Comparison of ENCODE assay signal across 23 cellular contexts in genomic region chr14:105436891-105437722, GRCh38. TPM values are rescaled to one million over a fixed set of nuclear protein-coding genes. Genes with fewer than 3 reads are reported as not detected.
DNase-seq lines count a peak whose midpoint lies in the region; ATAC-seq, FAIRE-seq and TF ChIP-seq lines count a peak whose summit lies in the region.
"Had no signal": no experiment of that assay in that cellular context is flagged by ENCODE, and none has a peak within 500 bp of the region (broad histone marks: within the 10 kb centered on the region; RNA-seq: fewer than 3 reads in every experiment).

No MANE protein-coding gene starts in this region.

- no peaks in the 10 kb centered on the region for H3K9me3 Mint-ChIP-seq in memory B cell
- H3K9me3 Mint-ChIP-seq: activated CD8-positive, alpha-beta T cell treated with anti-CD3 and anti-CD28 coated beads for 36 hours; activated naive CD4-positive, alpha-beta T cell treated with anti-CD3 and anti-CD28 coated beads, Interleukin-2, amount 50 U/mL, for 72 hours; naive thymus-derived CD8-positive, alpha-beta T cell; WTC11 had no signal

- H3K9me3 ChIP-seq in OCI-LY7 (ENCODE audit: low read length) = peaks cover 15% of the 10 kb centered on the region
- H3K9me3 ChIP-seq: body of pancreas, uterus had no signal

- H3K4me3 ChIP-seq in OCI-LY7 (ENCODE audit: low read depth, low read length, poor library complexity, severe bottlenecking) = no peak overlapping the region
- H3K4me3 ChIP-seq: body of pancreas, uterus had no signal

- peak overlapping the region; percentile 65 for H3K27ac Mint-ChIP-seq in memory B cell
- H3K27ac Mint-ChIP-seq: activated CD8-positive, alpha-beta T cell treated with anti-CD3 and anti-CD28 coated beads for 36 hours had no signal

- CTCF ChIA-PET in OCI-LY7 (lab: Charles Lee; ENCODE audit: unreplicated experiment) = no interaction called here

- no peak for TF ChIP-seq POLR2A in GM12891 (IDR thresholded peaks at IDR 0.05; ENCODE audit: low read depth, low read length)

- ATAC-seq in memory B cell (ENCODE audit: low read depth) (peak; percentile 88), HG03039 (IDR thresholded peaks at IDR 0.05; ENCODE audit: unreplicated experiment) (no peak), HG03565 (IDR thresholded peaks at IDR 0.05; ENCODE audit: unreplicated experiment) (no peak)
- ATAC-seq: activated CD8-positive, alpha-beta T cell treated with anti-CD3 and anti-CD28 coated beads for 36 hours; activated naive CD4-positive, alpha-beta T cell treated with anti-CD3 and anti-CD28 coated beads, Interleukin-2, amount 50 U/mL, for 72 hours; body of pancreas; naive thymus-derived CD8-positive, alpha-beta T cell; WTC11 had no signal

- no peak for FAIRE-seq in GM12891 (lab: Jason Lieb, UNC)
- FAIRE-seq: HTR-8/SVneo, kidney had no signal

- H3K4me1 Mint-ChIP-seq in memory B cell = peaks cover 4% of the 10 kb centered on the region

- intact Hi-C loops in OCI-LY7 (cut with micrococcal nuclease; ENCODE audit: unreplicated experiment) = no loop called here

- POLR2A ChIA-PET in OCI-LY7 (lab: Charles Lee) = no interaction called here

- no peaks in the 10 kb centered on the region for H3K27me3 Mint-ChIP-seq in memory B cell
- H3K27me3 Mint-ChIP-seq: activated CD8-positive, alpha-beta T cell treated with anti-CD3 and anti-CD28 coated beads for 36 hours; naive thymus-derived CD8-positive, alpha-beta T cell had no signal

- no peaks in the 10 kb centered on the region for H3K4me1 ChIP-seq in OCI-LY7 (ENCODE audit: insufficient read depth, low read length, poor library complexity, severe bottlenecking)
- H3K4me1 ChIP-seq: body of pancreas, uterus had no signal

- H3K79me2 ChIP-seq in OCI-LY7 (ENCODE audit: insufficient read depth, low read depth, low read length) = peaks cover 56% of the 10 kb centered on the region

- no TSS peak for BruUV-seq in OCI-LY7 (replicated peaks; lab: Mats Ljungman, UMichigan)

- no peak for TF ChIP-seq CTCF in OCI-LY7 (conservative IDR thresholded peaks at IDR 0.05; ENCODE audit: low read length)

- no peak overlapping the region for H2AFZ ChIP-seq in OCI-LY7 (ENCODE audit: low read length)

- DNase-seq in GM12891 (ENCODE audit: insufficient read length, low spot score) (no peak), NCI-H146 treated with DMSO at 0.1 percent for 48 hours (lab: John Stamatoyannopoulos, UW; ENCODE audit: unreplicated experiment) (peak; percentile 58), OCI-LY7 (ENCODE audit: low spot score) (peak; percentile 22), memory B cell (ENCODE audit: low spot score in 2 of 2) (no peak)
- no peak for DNase-seq in stimulated activated CD8-positive, alpha-beta memory T cell treated with anti-CD3 and anti-CD28 coated beads, Interleukin-4, amount 100 ng/mL, for 48 hours
- DNase-seq: activated CD8-positive, alpha-beta T cell treated with anti-CD3 and anti-CD28 coated beads for 36 hours; activated T-cell treated with anti-CD3 and anti-CD28 coated beads, Interleukin-2, amount 50 U/mL, for 48 hours; AML-193; body of pancreas; cortex of kidney; foreskin fibroblast; GDM1; hypothalamus; naive thymus-derived CD8-positive, alpha-beta T cell; NCI-H2107; stimulated activated CD4-positive, alpha-beta T cell treated with anti-CD3 and anti-CD28 coated beads, Interleukin-4, amount 100 ng/mL, for 24 hours; uterus had no signal

- H3K9me2 ChIP-seq in OCI-LY7 (ENCODE audit: insufficient read depth, low read length) = no peaks in the 10 kb centered on the region

- H4K20me1 ChIP-seq in OCI-LY7 (ENCODE audit: insufficient read depth, low read length) = 0 out of 2 replicates have a peak, but pooled peaks cover 6% of the 10 kb centered on the region

- no peak overlapping the region for H3K4me2 ChIP-seq in OCI-LY7 (ENCODE audit: low read length)

- peaks cover 82% of the 10 kb centered on the region for H3K36me3 ChIP-seq in OCI-LY7 (ENCODE audit: insufficient read depth, low read length)
- H3K36me3 ChIP-seq: uterus had no signal

- no peak overlapping the region for H3K4me3 Mint-ChIP-seq in memory B cell
- H3K4me3 Mint-ChIP-seq: activated CD8-positive, alpha-beta T cell treated with anti-CD3 and anti-CD28 coated beads for 36 hours; naive thymus-derived CD8-positive, alpha-beta T cell; WTC11 had no signal

- H3K27ac ChIP-seq in OCI-LY7 (ENCODE audit: low read depth, low read length, poor library complexity, severe bottlenecking) = no peak overlapping the region
- H3K27ac ChIP-seq: body of pancreas, uterus had no signal

- H3K36me3 Mint-ChIP-seq in memory B cell = peaks cover 3% of the 10 kb centered on the region
- H3K36me3 Mint-ChIP-seq: activated naive CD4-positive, alpha-beta T cell treated with anti-CD3 and anti-CD28 coated beads, Interleukin-2, amount 50 U/mL, for 72 hours had no signal

TF ChIP-seq in GM12891, 5 proteins besides CTCF, POLR2A, EP300 and RAD21:
- no peak for TF ChIP-seq PAX5 (IDR thresholded peaks at IDR 0.05; ENCODE audit: insufficient read depth, low read length, severe bottlenecking)
- TF ChIP-seq POLR2AphosphoS5 (IDR thresholded peaks at IDR 0.05; ENCODE audit: low read depth, low read length) = peak; percentile 31; the same call in 1 of the 2 replicates
- TF ChIP-seq SPI1 (IDR thresholded peaks at IDR 0.05; ENCODE audit: low read depth, low read length) = no peak
- no peak for TF ChIP-seq POU2F2 (IDR thresholded peaks at IDR 0.05; ENCODE audit: low read depth, low read length)
TF ChIP-seq in GM12891: peak in this region for 1.

RNA-seq across cellular contexts. Expression of gene MTA1, which starts 17.5 kb away (rescaled TPM):
- 64.5 TPM for polyA plus RNA-seq in GM12891 (2012; ENCODE audit: low read depth, missing spikeins)
- total RNA-seq in OCI-LY7 (2014; rRNA removed; shearing (Covaris generic)) = 92.3 and 103 TPM in 2 replicates
- 217 and 220 TPM in 2 replicates for total RNA-seq in OCI-LY7 (2022)

RNA-seq across cellular contexts. Expression of gene CRIP2, which starts 37.5 kb away (rescaled TPM):
- polyA plus RNA-seq in GM12891 (2012; ENCODE audit: low read depth, missing spikeins) = 0.68 TPM
- total RNA-seq in OCI-LY7 (2014; rRNA removed; shearing (Covaris generic)) = not detected in 2 replicates
- total RNA-seq in OCI-LY7 (2022) = not detected in 2 replicates

RNA-seq across cellular contexts. Expression of gene TEX22, which starts 38.8 kb away (rescaled TPM):
- 0.32 TPM for polyA plus RNA-seq in GM12891 (2012; ENCODE audit: low read depth, missing spikeins)
- total RNA-seq in OCI-LY7 (2014; rRNA removed; shearing (Covaris generic)) = 1.3 and 2.3 TPM in 2 replicates
- 9.2 and 12.2 TPM in 2 replicates for total RNA-seq in OCI-LY7 (2022)

RNA-seq across cellular contexts. Expression of gene CRIP1, which starts 49.6 kb away (rescaled TPM):
- polyA plus RNA-seq in GM12891 (2012; ENCODE audit: low read depth, missing spikeins) = 277 TPM
- total RNA-seq in OCI-LY7 (2014; rRNA removed; shearing (Covaris generic)) = 4.1 and 4.6 TPM in 2 replicates
- total RNA-seq in OCI-LY7 (2022) = 1.5 TPM in 1 of 2 replicates, not detected in the other

RNA-seq across cellular contexts. Expression of gene TEDC1, which starts 53.9 kb away (rescaled TPM):
- polyA plus RNA-seq in GM12891 (2012; ENCODE audit: low read depth, missing spikeins) = 8.1 TPM
- total RNA-seq in OCI-LY7 (2014; rRNA removed; shearing (Covaris generic)) = 53.2 and 57.4 TPM in 2 replicates
- 55.8 and 58.0 TPM in 2 replicates for total RNA-seq in OCI-LY7 (2022)

Comparison
In these comparisons a context has a peak if more than half of its experiments do, and no peak if none do; other contexts are left out.
1. DNase-seq: peak in NCI-H146 treated with DMSO at 0.1 percent for 48 hours (single experiment) and OCI-LY7 (single experiment); none in GM12891 (single experiment), memory B cell (0 of 2) and stimulated activated CD8-positive, alpha-beta memory T cell treated with anti-CD3 and anti-CD28 coated beads, Interleukin-4, amount 100 ng/mL, for 48 hours (single experiment).